ENCODE assay signal across 5 cellular contexts in genomic region chr21:36636439-36636838, GRCh38.
"Had no signal": no experiment of that assay in that cellular context is flagged by ENCODE, and none has a peak within 500 bp of the region (broad histone marks: within the 10 kb centered on the region; RNA-seq: fewer than 3 reads in every experiment).

No MANE protein-coding gene starts in this region.

- H3K4me3 ChIP-seq: GM23338 had no signal

- DNase-seq: H9, HCEC 1CT, IMR-90, KBM-7 had no signal
